ENCODE assay signal across 8 cellular contexts in genomic region chr7:1458676-1459511, GRCh38. TPM values are rescaled to one million over a fixed set of nuclear protein-coding genes. Genes with fewer than 3 reads are reported as not detected.
DNase-seq lines count a peak whose midpoint lies in the region; ATAC-seq and TF ChIP-seq lines count a peak whose summit lies in the region.

Gene MICALL2, minus strand, starts transcription at chr7:1459470. Its CDS starts 144 bp downstream, at chr7:1459326.

- DNase-seq in chondrocyte (ENCODE audit: low spot score) (no peak), kidney epithelial cell (ENCODE audit: low read depth) (peak; percentile 39), cerebellar cortex (ENCODE audit: low spot score) (no peak)
- DNase-seq in stimulated activated CD4-positive, alpha-beta T cell treated with anti-CD3 and anti-CD28 coated beads, Interleukin-4, amount 100 ng/mL, for 48 hours (ENCODE audit: low read depth in 2 of 2): peak; percentile 20 to 21

- H3K9me3 Mint-ChIP-seq in chondrocyte (ENCODE audit: low read depth): no peaks in the 10 kb centered on the region

- peaks cover 64% of the 10 kb centered on the region for H3K4me1 Mint-ChIP-seq in chondrocyte (ENCODE audit: low read depth)

- H3K36me3 Mint-ChIP-seq in chondrocyte (ENCODE audit: low read depth): no peaks in the 10 kb centered on the region

- peak within 1 kb of the TSS; percentile 84 for H3K4me3 ChIP-seq in kidney epithelial cell (ENCODE audit: low read depth, low read length)

- peak within 1 kb of the TSS; percentile 79 for H3K27ac ChIP-seq in C4-2B

- H3K27me3 Mint-ChIP-seq in chondrocyte (ENCODE audit: low read depth): no peaks in the 10 kb centered on the region

- H3K27ac Mint-ChIP-seq in chondrocyte (ENCODE audit: unreplicated experiment): peak within 1 kb of the TSS; percentile 91

- TF ChIP-seq CTCF in C4-2B (conservative IDR thresholded peaks at IDR 0.05) (no peak), chondrocyte (IDR thresholded peaks at IDR 0.05) (no peak), kidney epithelial cell (IDR thresholded peaks at IDR 0.05; ENCODE audit: insufficient read depth, low read length, poor library complexity, severe bottlenecking) (no peak)

- peak within 1 kb of the TSS; percentile 90 for H3K4me3 Mint-ChIP-seq in chondrocyte (ENCODE audit: unreplicated experiment)

- H3K27me3 ChIP-seq in kidney epithelial cell (ENCODE audit: control insufficient read depth, insufficient read depth, low read length): no peaks in the 10 kb centered on the region

- ATAC-seq in GM18873 (IDR thresholded peaks at IDR 0.05; ENCODE audit: low FRiP score, unreplicated experiment) (peak; percentile 15), HG03196 (IDR thresholded peaks at IDR 0.05; ENCODE audit: unreplicated experiment) (peak; percentile 12), SK-N-SH treated with all-trans-retinoic acid at 6 μM for 48 hours (peak; percentile 61)

- H3K36me3 ChIP-seq in kidney epithelial cell (ENCODE audit: control insufficient read depth, insufficient read depth, low read length): no peaks in the 10 kb centered on the region

TF ChIP-seq in SK-N-SH treated with all-trans-retinoic acid at 6 μM for 48 hours, 23 proteins besides CTCF, POLR2A, EP300 and RAD21:
- TF ChIP-seq TSHZ2 (CRISPR knock-in tag; IDR thresholded peaks at IDR 0.05) (no peak), TOX (CRISPR knock-in tag; IDR thresholded peaks at IDR 0.05; ENCODE audit: borderline replicate concordance) (no peak), OSR1 (CRISPR knock-in tag; IDR thresholded peaks at IDR 0.05) (no peak), ZFP3 (CRISPR knock-in tag; IDR thresholded peaks at IDR 0.05) (no peak), SNAI2 (CRISPR knock-in tag; IDR thresholded peaks at IDR 0.05) (no peak), CREB5 (CRISPR knock-in tag; IDR thresholded peaks at IDR 0.05; ENCODE audit: low read depth) (no peak), POU6F1 (CRISPR knock-in tag; IDR thresholded peaks at IDR 0.05; ENCODE audit: borderline replicate concordance, low read depth) (no peak), RARB (CRISPR knock-in tag; IDR thresholded peaks at IDR 0.05) (no peak), ZNF565 (CRISPR knock-in tag; conservative IDR thresholded peaks at IDR 0.05; ENCODE audit: low read depth) (no peak), ESRRG (CRISPR knock-in tag; IDR thresholded peaks at IDR 0.05) (no peak)
- TF ChIP-seq, protein P1, sequence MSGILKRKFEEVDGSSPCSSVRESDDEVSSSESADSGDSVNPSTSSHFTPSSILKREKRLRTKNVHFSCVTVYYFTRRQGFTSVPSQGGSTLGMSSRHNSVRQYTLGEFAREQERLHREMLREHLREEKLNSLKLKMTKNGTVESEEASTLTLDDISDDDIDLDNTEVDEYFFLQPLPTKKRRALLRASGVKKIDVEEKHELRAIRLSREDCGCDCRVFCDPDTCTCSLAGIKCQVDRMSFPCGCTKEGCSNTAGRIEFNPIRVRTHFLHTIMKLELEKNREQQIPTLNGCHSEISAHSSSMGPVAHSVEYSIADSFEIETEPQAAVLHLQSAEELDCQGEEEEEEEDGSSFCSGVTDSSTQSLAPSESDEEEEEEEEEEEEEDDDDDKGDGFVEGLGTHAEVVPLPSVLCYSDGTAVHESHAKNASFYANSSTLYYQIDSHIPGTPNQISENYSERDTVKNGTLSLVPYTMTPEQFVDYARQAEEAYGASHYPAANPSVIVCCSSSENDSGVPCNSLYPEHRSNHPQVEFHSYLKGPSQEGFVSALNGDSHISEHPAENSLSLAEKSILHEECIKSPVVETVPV (CRISPR knock-in tag; IDR thresholded peaks at IDR 0.05): no peak

RNA-seq across cellular contexts. Expression of gene MICALL2, which starts in this region (rescaled TPM):
- total RNA-seq in chondrocyte: 44.5 to 56.9 TPM (median 45.2 TPM) in 3 replicates
- total RNA-seq in kidney epithelial cell: 13.5 and 14.7 TPM in 2 replicates

Comparison
In these comparisons a context has a peak if more than half of its experiments do, and no peak if none do; other contexts are left out.
1. DNase-seq: peak in kidney epithelial cell (single experiment) and stimulated activated CD4-positive, alpha-beta T cell treated with anti-CD3 and anti-CD28 coated beads, Interleukin-4, amount 100 ng/mL, for 48 hours (2 of 2); none in chondrocyte (single experiment) and cerebellar cortex (single experiment).
2. Peak in every context shown above with its lines, with median percentiles within 50 percentile points of each other: ATAC-seq.